8 cellular contexts compared by ENCODE assay signal in genomic region chrX:103941201-103941975, GRCh38. TPM values are rescaled to one million over a fixed set of nuclear protein-coding genes. Genes with fewer than 3 reads are reported as not detected.
DNase-seq lines count a peak whose midpoint lies in the region; ATAC-seq and TF ChIP-seq lines count a peak whose summit lies in the region.

No MANE protein-coding gene starts in this region.

- DNase-seq in AML-193 (lab: John Stamatoyannopoulos, UW) (peak; percentile 19 to 31), GM12864 (ENCODE audit: low read depth) (no peak), HT-29 (ENCODE audit: low spot score) (peak; percentile 53), SW480 (ENCODE audit: low spot score) (peak; percentile 57), iPS-NIHi11 (ENCODE audit: low spot score) (peak; percentile 13), OCI-M2 (lab: John Stamatoyannopoulos, UW; ENCODE audit: unreplicated experiment) (no peak)

- H3K4me3 ChIP-seq in GM12864 (ENCODE audit: low read depth, low read length): no peak overlapping the region

- no peak for ATAC-seq in HG03196 (IDR thresholded peaks at IDR 0.05; ENCODE audit: unreplicated experiment)
- ATAC-seq in GM19467 (IDR thresholded peaks at IDR 0.05; ENCODE audit: unreplicated experiment): no peak

- peak; percentile 36 for TF ChIP-seq CTCF in GM12864 (IDR thresholded peaks at IDR 0.05; ENCODE audit: low read depth, low read length, missing control alignments)

RNA-seq across cellular contexts. Expression of gene TMSB15B, which starts 21.0 kb away (rescaled TPM):
- total RNA-seq in HT-29 (2014; rRNA removed; shearing (Covaris generic)): not detected in 2 replicates

Comparison
In these comparisons a context has a peak if more than half of its experiments do, and no peak if none do; other contexts are left out.
1. DNase-seq: peak in AML-193 (2 of 2), HT-29 (single experiment), SW480 (single experiment) and iPS-NIHi11 (single experiment); none in GM12864 (single experiment) and OCI-M2 (single experiment).